18 cellular contexts compared by ENCODE assay signal in the genomic region with DNA sequence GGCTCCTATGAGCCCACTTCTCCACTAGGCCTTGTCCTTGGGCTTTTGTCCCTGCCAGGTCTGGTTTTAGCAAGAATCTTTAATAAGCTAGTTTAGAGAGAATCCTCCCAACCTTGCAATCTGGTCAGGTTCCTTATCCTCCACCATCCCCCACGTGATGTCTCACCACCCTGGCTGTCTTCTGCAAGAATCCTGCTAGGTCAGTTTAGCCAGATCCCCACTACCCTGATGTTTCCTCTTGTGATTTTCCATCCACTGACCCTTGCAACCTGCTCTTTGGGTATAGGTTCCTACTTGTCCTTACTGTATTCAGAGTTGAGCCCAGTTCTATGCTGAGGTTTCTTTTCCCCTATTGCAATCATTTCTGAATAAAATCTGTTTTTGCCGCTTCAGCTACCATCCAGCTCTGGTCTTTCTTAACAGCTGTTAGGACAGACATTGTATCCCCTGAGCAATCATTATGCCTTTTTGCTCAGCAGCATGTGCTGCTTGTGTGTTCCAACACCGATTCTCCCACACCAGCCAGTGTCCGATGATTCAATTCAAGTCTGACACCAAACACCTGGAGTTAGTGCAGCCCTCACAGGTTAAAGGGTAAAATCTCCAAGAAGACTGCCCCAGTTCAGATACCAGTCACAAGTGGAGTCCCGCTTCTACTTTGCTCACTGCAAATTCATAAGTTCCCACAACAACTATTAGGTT.
DNase-seq lines count a peak whose midpoint lies in the region; ATAC-seq and TF ChIP-seq lines count a peak whose summit lies in the region.
"Had no signal": no experiment of that assay in that cellular context is flagged by ENCODE, and none has a peak within 500 bp of the region (broad histone marks: within the 10 kb centered on the region; RNA-seq: fewer than 3 reads in every experiment).

No MANE protein-coding gene starts in this region.

- peak; percentile 37 for ATAC-seq in Right ventricle myocardium inferior
- no peak for ATAC-seq in Right ventricle myocardium superior (ENCODE audit: poor library complexity)
- ATAC-seq: GM12878 had no signal

- peaks cover 11% of the 10 kb centered on the region for H3K9me3 Mint-ChIP-seq in nephron progenitor cell

- DNase-seq in Right ventricle myocardium inferior (ENCODE audit: missing footprints) = no peak
- DNase-seq in Right ventricle myocardium superior = no peak
- DNase-seq in PC-9 = peak in 1 of 2 experiments; percentile 63
- DNase-seq in nephron progenitor cell = no peak
- no peak for DNase-seq in NCI-H774 (lab: John Stamatoyannopoulos, UW)
- DNase-seq in breast epithelium (ENCODE audit: low spot score in 2 of 2) = no peak
- DNase-seq in HPDE6-E6E7 (ENCODE audit: extremely low spot score) = no peak
- DNase-seq: ACHN; CD4-positive, CD25-positive, alpha-beta regulatory T cell; DMS79; GM23248; HCEC 1CT; HFFc6; IMR-90; KBM-7 had no signal

- BruUV-seq in PC-9 (replicated peaks; lab: Mats Ljungman, UMichigan) = no TSS peak

- no peak overlapping the region for H2AFZ ChIP-seq in PC-9
- H2AFZ ChIP-seq: GM23248 had no signal

- peaks cover 6% of the 10 kb centered on the region for H3K9me3 ChIP-seq in PC-9 (ENCODE audit: insufficient read depth, low read depth)
- peaks cover 8 to 12% of the 10 kb centered on the region in 2 donors for H3K9me3 ChIP-seq in breast epithelium

- peak overlapping the region; percentile 63 for H3K27ac Mint-ChIP-seq in nephron progenitor cell
- H3K27ac Mint-ChIP-seq: HFFc6 had no signal

- TF ChIP-seq CTCF in PC-9 (conservative IDR thresholded peaks at IDR 0.05) (no peak), nephron progenitor cell (IDR thresholded peaks at IDR 0.05) (no peak), breast epithelium (IDR thresholded peaks at IDR 0.05) (no peak)

- peaks cover 5% of the 10 kb centered on the region for H3K4me1 Mint-ChIP-seq in nephron progenitor cell
- H3K4me1 Mint-ChIP-seq: CD4-positive, CD25-positive, alpha-beta regulatory T cell had no signal

- no peak for TF ChIP-seq POLR2A in breast epithelium (IDR thresholded peaks at IDR 0.05)

- POLR2A ChIA-PET in PC-9 (lab: Charles Lee; ENCODE audit: unreplicated experiment) = no interaction called here

- no peak overlapping the region for H3K4me3 Mint-ChIP-seq in nephron progenitor cell
- H3K4me3 Mint-ChIP-seq: CD4-positive, CD25-positive, alpha-beta regulatory T cell; HFFc6 had no signal

- H3K27ac ChIP-seq in PC-9 (no peak overlapping the region), breast epithelium (no peak overlapping the region)
- H3K27ac ChIP-seq: BLaER1 treated with 17β-estradiol and CSF1 and Interleukin-3, amounts not matched to agents 10 nM and 100 nM; GM23248; HL-60 had no signal

- intact Hi-C loops in Right ventricle myocardium inferior (cut with DNase I) = no loop called here
- intact Hi-C loops in Right ventricle myocardium superior (cut with DNase I) = no loop called here
- intact Hi-C loops in PC-9 (cut with micrococcal nuclease; ENCODE audit: unreplicated experiment) = no loop called here
- intact Hi-C loops in breast epithelium (cut with DNase I; ENCODE audit: low total_unique reads) = no loop called here

- H3K36me3 Mint-ChIP-seq in nephron progenitor cell (ENCODE audit: low read depth) = no peaks in the 10 kb centered on the region

- H3K9me2 ChIP-seq in PC-9 (ENCODE audit: insufficient read depth) = no peaks in the 10 kb centered on the region

- peaks cover 4% of the 10 kb centered on the region for H3K27me3 Mint-ChIP-seq in nephron progenitor cell (ENCODE audit: low read depth, poor library complexity)
- H3K27me3 Mint-ChIP-seq: CD4-positive, CD25-positive, alpha-beta regulatory T cell had no signal

- H3K4me1 ChIP-seq in PC-9 (replicated peaks; ENCODE audit: insufficient read depth) = peaks cover 11% of the 10 kb centered on the region
- H3K4me1 ChIP-seq in breast epithelium = no peaks in the 10 kb centered on the region
- H3K4me1 ChIP-seq: BLaER1 treated with 17β-estradiol and CSF1 and Interleukin-3, amounts not matched to agents 10 nM and 100 nM had no signal

- no peaks in the 10 kb centered on the region for H3K36me3 ChIP-seq in PC-9 (ENCODE audit: low read depth)
- no peaks in the 10 kb centered on the region for H3K36me3 ChIP-seq in breast epithelium
- H3K36me3 ChIP-seq: BLaER1 treated with 17β-estradiol and CSF1 and Interleukin-3, amounts not matched to agents 10 nM and 100 nM had no signal

- H3K79me2 ChIP-seq in PC-9 (ENCODE audit: low read depth) = no peaks in the 10 kb centered on the region

- H4K20me1 ChIP-seq in PC-9 (ENCODE audit: insufficient read depth) = no peaks in the 10 kb centered on the region
- H4K20me1 ChIP-seq: BLaER1 treated with 17β-estradiol and CSF1 and Interleukin-3, amounts not matched to agents 10 nM and 100 nM had no signal

- CTCF ChIA-PET in PC-9 (lab: Charles Lee) = no interaction called here

- H3K4me2 ChIP-seq in PC-9 = 0 out of 2 replicates have a peak overlapping the region, but pooled peaks have one; percentile 16
- H3K4me2 ChIP-seq: BLaER1 treated with 17β-estradiol and CSF1 and Interleukin-3, amounts not matched to agents 10 nM and 100 nM had no signal

- H3K4me3 ChIP-seq in PC-9 (no peak overlapping the region), breast epithelium (no peak overlapping the region)
- H3K4me3 ChIP-seq: BLaER1 treated with 17β-estradiol and CSF1 and Interleukin-3, amounts not matched to agents 10 nM and 100 nM; GM12878; GM23248 had no signal

- no peaks in the 10 kb centered on the region for H3F3A ChIP-seq in PC-9 (ENCODE audit: insufficient read depth, low read depth)

- peaks cover 16% of the 10 kb centered on the region; the same call in 1 of the 2 replicates for H3K27me3 ChIP-seq in PC-9 (ENCODE audit: insufficient read depth, low read depth)
- no peaks in the 10 kb centered on the region for H3K27me3 ChIP-seq in breast epithelium
- H3K27me3 ChIP-seq: BLaER1 treated with 17β-estradiol and CSF1 and Interleukin-3, amounts not matched to agents 10 nM and 100 nM had no signal
